Comparison of ENCODE assay signal across 10 cellular contexts in the genomic region with DNA sequence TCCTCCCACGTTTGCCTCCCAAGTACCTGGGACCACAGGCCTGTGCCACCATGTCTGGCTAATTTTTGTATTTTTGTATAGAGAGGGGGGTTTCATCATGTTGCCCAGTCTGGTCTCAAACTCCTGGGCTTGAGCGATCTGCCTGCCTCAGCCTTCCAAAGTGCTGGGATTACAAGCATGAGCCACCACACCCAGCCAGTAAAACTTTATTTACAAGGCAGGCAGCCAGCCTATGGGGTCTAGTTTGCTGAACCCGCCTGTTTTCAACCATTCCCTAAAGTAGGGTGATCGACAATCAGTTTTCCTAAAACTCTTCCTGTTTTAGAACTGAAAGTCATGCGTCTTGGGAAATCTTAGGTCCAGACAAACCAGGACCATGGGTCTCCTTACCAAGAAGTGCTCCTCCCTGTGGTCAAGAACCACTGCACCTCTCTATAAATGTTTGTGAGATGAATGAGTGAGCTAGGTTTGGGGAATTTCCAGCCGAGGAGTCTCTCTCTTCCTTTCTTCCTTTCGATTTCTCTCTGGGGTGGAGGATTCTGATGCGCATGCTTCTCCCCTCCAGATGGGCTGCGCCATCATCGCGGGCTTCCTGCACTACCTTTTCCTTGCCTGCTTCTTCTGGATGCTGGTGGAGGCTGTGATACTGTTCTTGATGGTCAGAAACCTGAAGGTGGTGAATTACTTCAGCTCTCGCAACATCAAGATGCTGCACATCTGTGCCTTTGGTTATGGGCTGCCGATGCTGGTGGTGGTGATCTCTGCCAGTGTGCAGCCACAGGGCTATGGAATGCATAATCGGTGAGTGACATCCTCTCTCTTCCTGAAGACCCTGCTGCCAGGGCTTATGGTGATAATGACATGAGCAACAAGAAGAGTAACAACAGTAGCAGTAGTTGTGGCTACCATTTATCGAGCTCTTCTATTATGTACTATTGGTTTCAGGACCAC. TPM values are rescaled to one million over a fixed set of nuclear protein-coding genes. Genes with fewer than 3 reads are reported as not detected.
A peak's percentile ranks its signal among the peaks of the same experiment; 100 is the strongest.
DNase-seq lines count a peak whose midpoint lies in the region; ATAC-seq and TF ChIP-seq lines count a peak whose summit lies in the region.
"Had no signal": no experiment of that assay in that cellular context is flagged by ENCODE, and none has a peak within 500 bp of the region (broad histone marks: within the 10 kb centered on the region; RNA-seq: fewer than 3 reads in every experiment).

No MANE protein-coding gene starts in this region.

- H2BK12ac ChIP-seq in mesenchymal stem cell (ENCODE audit: low read length in 2 of 2) = no peak overlapping the region

- peak overlapping the region; percentile 44 for H3K27ac Mint-ChIP-seq in activated T-cell treated with anti-CD3 and anti-CD28 coated beads, Interleukin-2, amount 50 U/mL, for 72 hours
- no peak overlapping the region for H3K27ac Mint-ChIP-seq in mesothelial cell of epicardium
- H3K27ac Mint-ChIP-seq: natural killer cell had no signal

- no peak overlapping the region for H3K4me2 ChIP-seq in mesenchymal stem cell (ENCODE audit: low read length, poor library complexity, severe bottlenecking)

- H4K8ac ChIP-seq in mesenchymal stem cell (ENCODE audit: low read length) = no peak overlapping the region

- no peak overlapping the region for H2BK120ac ChIP-seq in mesenchymal stem cell (ENCODE audit: low read depth, low read length)

- H3K9me3 ChIP-seq in mesenchymal stem cell (ENCODE audit: control insufficient read depth, low read length) (peaks cover 30% of the 10 kb centered on the region), testis (no peaks in the 10 kb centered on the region)

- 81% methylated on average over 15 of the region's 15 CpGs for WGBS in mesenchymal stem cell
- WGBS in testis, 2 donors = 73 to 83% methylated on average over 12 to 15 of the region's 15 CpGs

- no peak overlapping the region for H2AFZ ChIP-seq in mesenchymal stem cell (ENCODE audit: low read depth, low read length)

- H3K4me1 ChIP-seq in mesenchymal stem cell (ENCODE audit: control insufficient read depth, insufficient read depth, low read depth, low read length) (no peaks in the 10 kb centered on the region), testis (no peaks in the 10 kb centered on the region)

- intact Hi-C loops in testis (cut with DNase I; ENCODE audit: low total_unique reads) = no loop called here

- no peaks in the 10 kb centered on the region for H3K27me3 Mint-ChIP-seq in activated T-cell treated with anti-CD3 and anti-CD28 coated beads, Interleukin-2, amount 50 U/mL, for 72 hours (ENCODE audit: low read depth)
- H3K27me3 Mint-ChIP-seq in mesothelial cell of epicardium (ENCODE audit: low read depth) = no peaks in the 10 kb centered on the region

- H3K4me1 Mint-ChIP-seq in activated T-cell treated with anti-CD3 and anti-CD28 coated beads, Interleukin-2, amount 50 U/mL, for 72 hours (ENCODE audit: low read depth) = peaks cover 19% of the 10 kb centered on the region
- no peaks in the 10 kb centered on the region for H3K4me1 Mint-ChIP-seq in mesothelial cell of epicardium

- no peak overlapping the region for H4K91ac ChIP-seq in mesenchymal stem cell (ENCODE audit: low read length)

- no peak overlapping the region for H2BK5ac ChIP-seq in mesenchymal stem cell (ENCODE audit: low read depth, low read length, poor library complexity, severe bottlenecking)

- peak overlapping the region; percentile 38 to 77 for H3K4me3 Mint-ChIP-seq in activated T-cell treated with anti-CD3 and anti-CD28 coated beads, Interleukin-2, amount 50 U/mL, for 72 hours
- H3K4me3 Mint-ChIP-seq in mesothelial cell of epicardium = no peak overlapping the region
- H3K4me3 Mint-ChIP-seq: natural killer cell had no signal

- H3K27me3 ChIP-seq in mesenchymal stem cell (ENCODE audit: control insufficient read depth in 1 of 2, insufficient read depth in 1 of 2, low read length in 2 of 2) = no peaks in the 10 kb centered on the region
- H3K27me3 ChIP-seq in testis = no peaks in the 10 kb centered on the region

- no peak overlapping the region for H3K9ac ChIP-seq in mesenchymal stem cell (ENCODE audit: low read length)

- H3K4ac ChIP-seq in mesenchymal stem cell (ENCODE audit: low read depth in 1 of 2, low read length in 2 of 2) = no peak overlapping the region

- TF ChIP-seq CTCF in GM12865 (IDR thresholded peaks at IDR 0.05; ENCODE audit: insufficient read depth, low read depth, low read length, missing control alignments) (peak; percentile 15), mesothelial cell of epicardium (IDR thresholded peaks at IDR 0.05; ENCODE audit: unreplicated experiment) (no peak), testis (IDR thresholded peaks at IDR 0.05) (no peak)

- H2BK15ac ChIP-seq in mesenchymal stem cell (ENCODE audit: low read depth, poor library complexity, severe bottlenecking) = no peak overlapping the region

- ATAC-seq in activated T-cell treated with anti-CD3 and anti-CD28 coated beads, Interleukin-2, amount 50 U/mL, for 72 hours (replicated peaks in 1 of 2) = peak; percentile 86 to 87

- no peak overlapping the region for H2AK5ac ChIP-seq in mesenchymal stem cell (ENCODE audit: low read length, severe bottlenecking)

- H3K23ac ChIP-seq in mesenchymal stem cell (ENCODE audit: low read length in 2 of 2) = no peak overlapping the region

- H3K4me3 ChIP-seq in GM12865 (ENCODE audit: low read depth, low read length) (no peak overlapping the region), mesenchymal stem cell (ENCODE audit: insufficient read depth in 1 of 2, low read depth in 1 of 2, low read length in 2 of 2) (no peak overlapping the region), testis (no peak overlapping the region)

- H3K14ac ChIP-seq in mesenchymal stem cell (ENCODE audit: low read length in 2 of 2) = no peak overlapping the region

- peaks cover 2 to 9% of the 10 kb centered on the region in 2 donors for H3K9me3 Mint-ChIP-seq in activated T-cell treated with anti-CD3 and anti-CD28 coated beads, Interleukin-2, amount 50 U/mL, for 72 hours
- peaks cover 54% of the 10 kb centered on the region for H3K9me3 Mint-ChIP-seq in mesothelial cell of epicardium

- no peak for TF ChIP-seq POLR2A in testis (IDR thresholded peaks at IDR 0.05)

- peaks cover 11 to 19% of the 10 kb centered on the region in 2 donors for H3K36me3 Mint-ChIP-seq in activated T-cell treated with anti-CD3 and anti-CD28 coated beads, Interleukin-2, amount 50 U/mL, for 72 hours (ENCODE audit: insufficient read depth in 2 of 2)
- H3K36me3 Mint-ChIP-seq in mesothelial cell of epicardium = peaks cover 10% of the 10 kb centered on the region
- H3K36me3 Mint-ChIP-seq: natural killer cell had no signal

- DNase-seq in GM12865 (ENCODE audit: low read depth) (peak; percentile 67), LHCN-M2 (ENCODE audit: low read depth) (peak; percentile 5), mesothelial cell of epicardium (ENCODE audit: low spot score in 2 of 2, unreplicated experiment in 2 of 2) (no peak), mesenchymal stem cell (no peak), testis (no peak)
- peak; percentile 23 to 43 for DNase-seq in activated T-cell treated with anti-CD3 and anti-CD28 coated beads, Interleukin-2, amount 50 U/mL, for 72 hours
- peak; percentile 16 for DNase-seq in stimulated activated CD4-positive, alpha-beta T cell treated with anti-CD3 and anti-CD28 coated beads, Interleukin-1b, Interleukin-23, amount 100 ng/mL, for 48 hours
- DNase-seq: head of caudate nucleus, natural killer cell, NCI-H1417 had no signal

- no peaks in the 10 kb centered on the region for H3K79me1 ChIP-seq in mesenchymal stem cell (replicated peaks; ENCODE audit: low read length, poor library complexity, severe bottlenecking)

- H3K36me3 ChIP-seq in mesenchymal stem cell (ENCODE audit: control insufficient read depth in 1 of 2, insufficient read depth in 2 of 2, low read depth in 1 of 2, low read length in 2 of 2) (no peaks in the 10 kb centered on the region), testis (ENCODE audit: low read depth, missing control alignments) (no peaks in the 10 kb centered on the region)

- H3K27ac ChIP-seq in mesenchymal stem cell (ENCODE audit: low read length, poor library complexity, severe bottlenecking) (no peak overlapping the region), testis (no peak overlapping the region)

- H3K18ac ChIP-seq in mesenchymal stem cell (ENCODE audit: low read depth in 1 of 2, low read length in 2 of 2) = no peak overlapping the region

RNA-seq across cellular contexts. Expression of a gene that starts 38.7 kb away (rescaled TPM):
- not detected in 2 replicates for total RNA-seq in LHCN-M2 (2014; rRNA removed)
- polyA plus RNA-seq in LHCN-M2 (2012) = 0.12 TPM
- total RNA-seq in activated T-cell treated with anti-CD3 and anti-CD28 coated beads, Interleukin-2, amount 50 U/mL, for 72 hours = 10 to 100 TPM; 14.3 to 15.8 TPM
- not detected in 3 replicates for total RNA-seq in mesothelial cell of epicardium
- not detected for polyA plus RNA-seq in mesenchymal stem cell (2013, experiment 1 of 2)
- not detected for polyA plus RNA-seq in mesenchymal stem cell (2013, experiment 2 of 2)
- total RNA-seq in testis = 1 to 10 TPM; 1.4 to 5.0 TPM
- 1.5 TPM for polyA plus RNA-seq in testis (ENCODE audit: insufficient read depth, low read depth, low replicate concordance)

Comparison
In these comparisons a context has a peak if more than half of its experiments do, and no peak if none do; other contexts are left out.
1. DNase-seq: peak in GM12865 (single experiment), LHCN-M2 (single experiment), activated T-cell treated with anti-CD3 and anti-CD28 coated beads, Interleukin-2, amount 50 U/mL, for 72 hours (2 of 2) and stimulated activated CD4-positive, alpha-beta T cell treated with anti-CD3 and anti-CD28 coated beads, Interleukin-1b, Interleukin-23, amount 100 ng/mL, for 48 hours (single experiment); none in mesothelial cell of epicardium (0 of 2), mesenchymal stem cell (single experiment) and testis (single experiment).